Comparison of ENCODE assay signal across 25 cellular contexts in the genomic region with DNA sequence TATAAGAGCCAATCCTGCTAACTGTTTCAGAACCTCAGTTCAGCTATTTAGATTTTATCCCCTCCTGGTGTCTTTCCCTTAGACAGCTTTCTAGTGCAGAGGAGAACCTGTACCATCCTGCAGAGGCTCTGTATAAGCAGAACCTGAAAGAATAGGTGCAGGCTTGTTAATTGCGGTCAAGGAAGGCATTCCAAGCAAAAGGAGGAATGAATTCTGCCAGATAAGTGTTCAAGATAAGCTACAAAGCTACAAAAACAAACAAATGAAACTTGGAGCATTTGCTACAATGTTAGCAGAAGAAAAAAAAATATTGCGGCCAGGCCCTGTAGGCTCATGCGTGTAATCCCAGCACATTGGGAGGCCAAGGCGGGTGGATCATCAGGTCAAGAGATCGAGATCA. TPM values are rescaled to one million over a fixed set of nuclear protein-coding genes. Genes with fewer than 3 reads are reported as not detected.
"Had no signal": no experiment of that assay in that cellular context is flagged by ENCODE, and none has a peak within 500 bp of the region (broad histone marks: within the 10 kb centered on the region; RNA-seq: fewer than 3 reads in every experiment).

No MANE protein-coding gene starts in this region.

- H3K9me3 ChIP-seq: SK-N-SH had no signal

- DNase-seq: Kasumi-1, MV-4-11, NCI-H1048, NCI-H1105, NCI-H1417, NCI-H1436 treated with DMSO at 0.1 percent for 48 hours, NCI-H1694, NCI-H187 treated with DMSO at 0.1 percent for 48 hours, NCI-H2029 treated with DMSO at 0.1 percent for 48 hours, NCI-H2171 treated with DMSO at 0.1 percent for 48 hours, NCI-H524, NCI-H526 treated with DMSO at 0.1 percent for 48 hours, NCI-H748 treated with DMSO at 0.1 percent for 48 hours, RPMI8226, SHP77, SK-N-SH, SW 1271, T-cell had no signal

- ATAC-seq: HepG2, K562, T-cell had no signal

- H3K9ac ChIP-seq: KMS-11, SK-N-SH had no signal

- H3K4me3 ChIP-seq: K562 had no signal

- FAIRE-seq: HepG2, K562, RCC 7860 had no signal

- H3K27ac ChIP-seq: KMS-11 had no signal

- H3K4me2 ChIP-seq: KMS-11, SK-N-SH had no signal

RNA-seq across cellular contexts. Expression of a gene that starts 32.6 kb away (rescaled TPM):
- total RNA-seq: HT1080, MCF 10A, T-cell had no signal
- polyA plus RNA-seq: IgD-negative memory B cell had no signal
